1 cellular context compared by ENCODE assay signal in genomic region chr9:132568787-132569186, GRCh38. TPM values are rescaled to one million over a fixed set of nuclear protein-coding genes. Genes with fewer than 3 reads are reported as not detected.
"Had no signal": no experiment of that assay in that cellular context is flagged by ENCODE, and none has a peak within 500 bp of the region (broad histone marks: within the 10 kb centered on the region; RNA-seq: fewer than 3 reads in every experiment).

No MANE protein-coding gene starts in this region.

RNA-seq across cellular contexts. Expression of gene BARHL1, which starts 13.6 kb away (rescaled TPM):
- total RNA-seq: GM12878 had no signal
